In genomic region chr17:48542114-48542955, GRCh38 we compare ENCODE assay signal across 8 cellular contexts. TPM values are rescaled to one million over a fixed set of nuclear protein-coding genes. Genes with fewer than 3 reads are reported as not detected.
DNase-seq lines count a peak whose midpoint lies in the region; ATAC-seq, FAIRE-seq and TF ChIP-seq lines count a peak whose summit lies in the region.

No MANE protein-coding gene starts in this region.

- H3K9ac ChIP-seq in ES-I3 (ENCODE audit: low read depth, low read length) (peak overlapping the region; percentile 63), H1 (replicated peaks in 1 of 4; ENCODE audit: extremely low read depth in 1 of 4, low read depth in 3 of 4, low read length in 3 of 4) (no peak overlapping the region)

- no peak overlapping the region; the same call in 1 of the 2 replicates for H2AFZ ChIP-seq in H1 (ENCODE audit: low read length)

- no peaks in the 10 kb centered on the region; the same call in 1 of the 2 replicates for H3K23me2 ChIP-seq in H1 (ENCODE audit: low read depth, low read length)

- TF ChIP-seq EP300 in H1 (IDR thresholded peaks at IDR 0.05; ENCODE audit: borderline replicate concordance in 1 of 2, low read depth in 2 of 2, low read length in 2 of 2): no peak

- H3K36me3 Mint-ChIP-seq in T-helper 17 cell (ENCODE audit: low read depth): peaks cover 10% of the 10 kb centered on the region
- H3K36me3 Mint-ChIP-seq in naive thymus-derived CD8-positive, alpha-beta T cell: peaks cover 2 to 4% (median 2%) of the 10 kb centered on the region in 3 donors

- H4K8ac ChIP-seq in H1 (ENCODE audit: extremely low read depth, insufficient read depth, low read length): no peak overlapping the region; the same call in 1 of the 2 replicates

- no peak overlapping the region for H3K56ac ChIP-seq in H1 (replicated peaks; ENCODE audit: insufficient read length, low read depth, low read length)

- peaks cover 33% of the 10 kb centered on the region for H3K4me1 Mint-ChIP-seq in T-helper 17 cell
- peaks cover 16 to 51% (median 40%) of the 10 kb centered on the region in 4 donors for H3K4me1 Mint-ChIP-seq in naive thymus-derived CD8-positive, alpha-beta T cell

- H3K4me3 Mint-ChIP-seq in T-helper 17 cell: peak overlapping the region; percentile 96
- peak overlapping the region; percentile 82 to 99 (median 98) for H3K4me3 Mint-ChIP-seq in naive thymus-derived CD8-positive, alpha-beta T cell

- H2BK20ac ChIP-seq in H1 (ENCODE audit: low read length): no peak overlapping the region

- no peak overlapping the region for H4K5ac ChIP-seq in H1 (ENCODE audit: insufficient read length, low read depth, low read length)

- H3K9me3 ChIP-seq in ES-I3 (ENCODE audit: control insufficient read depth, insufficient read depth, low read length): no peaks in the 10 kb centered on the region
- no peaks in the 10 kb centered on the region for H3K9me3 ChIP-seq in T-helper 17 cell (ENCODE audit: control insufficient read depth, low read length, poor library complexity, severe bottlenecking)
- H3K9me3 ChIP-seq in H1 (ENCODE audit: insufficient read depth in 2 of 2, low read depth in 1 of 2, low read length in 1 of 2): no peaks in the 10 kb centered on the region

- 12% methylated on average over 30 of the region's 30 CpGs; no CpG with 5 or more reads in 1 of the 2 experiments for WGBS in H1 (ENCODE audit: extremely low coverage in 1 of 2, insufficient coverage in 1 of 2, insufficient read length in 1 of 2, insufficient replicate concordance in 2 of 2, low coverage in 1 of 2, low lambda C conversion rate in 2 of 2, missing lambda C conversion rate in 1 of 2), 2 experiments

- H2AK5ac ChIP-seq in H1 (ENCODE audit: low read depth, low read length): no peak overlapping the region

- H3K36me3 ChIP-seq in ES-I3 (ENCODE audit: insufficient read depth, low read length) (no peaks in the 10 kb centered on the region), H1 (ENCODE audit: control insufficient read depth in 2 of 4, insufficient read depth in 4 of 4, low read length in 3 of 4) (peaks cover 0 to 3% (median 0%) of the 10 kb centered on the region in 4 experiments; a peak in 1 of 8 replicates)

- H2BK15ac ChIP-seq in H1 (ENCODE audit: low read length): no peak overlapping the region

- peak overlapping the region; percentile 65 to 91 for H3K4me2 ChIP-seq in H1 (ENCODE audit: insufficient read depth in 1 of 2, low read depth in 2 of 2, low read length in 2 of 2)

- TF ChIP-seq RAD21 in H1 (IDR thresholded peaks at IDR 0.05 in 1 of 2, conservative IDR thresholded peaks at IDR 0.05 in 1 of 2; ENCODE audit: low read depth in 2 of 2, low read length in 2 of 2): no peak

- peaks cover 33% of the 10 kb centered on the region for H3K4me1 ChIP-seq in ES-I3 (ENCODE audit: insufficient read depth, low read length)
- peaks cover 0 to 18% (median 12%) of the 10 kb centered on the region in 4 experiments; a peak in 6 of 7 replicates for H3K4me1 ChIP-seq in H1 (replicated peaks in 1 of 4; ENCODE audit: control insufficient read depth in 3 of 4, insufficient read depth in 4 of 4, low read length in 3 of 4)

- peak overlapping the region; percentile 98 for H3K27ac Mint-ChIP-seq in T-helper 17 cell
- H3K27ac Mint-ChIP-seq in naive thymus-derived CD8-positive, alpha-beta T cell: peak overlapping the region; percentile 96 to 100 (median 98)

- no peak overlapping the region for H4K91ac ChIP-seq in H1 (replicated peaks; ENCODE audit: insufficient read length, low read length)

- DNase-seq in T-helper 17 cell (no peak), H1 (ENCODE audit: low read depth in 1 of 2, low spot score in 2 of 2) (no peak), pons (ENCODE audit: low spot score) (no peak), AG08396 (ENCODE audit: low spot score) (no peak), NCI-H128 (lab: John Stamatoyannopoulos, UW; ENCODE audit: unreplicated experiment) (no peak)
- peak in 5 of 10 donors; percentile 15 to 51 (median 31) for DNase-seq in naive thymus-derived CD8-positive, alpha-beta T cell

- CTCF ChIA-PET in H1 (lab: Charles Lee; ENCODE audit: partially characterized antibody): interaction anchor here (0.6 to 2.6 kb wide), 6 partner anchors 8 to 50 kb away, joined by 3 to 6 read pairs (median 5); no protein-coding TSS in a partner anchor

- H3K14ac ChIP-seq in H1 (ENCODE audit: insufficient read length): no peak overlapping the region

- H3K27me3 Mint-ChIP-seq in T-helper 17 cell: peaks cover 13% of the 10 kb centered on the region
- H3K27me3 Mint-ChIP-seq in naive thymus-derived CD8-positive, alpha-beta T cell: peaks cover 6 to 41% (median 15%) of the 10 kb centered on the region in 5 donors

- 0 out of 2 replicates have a peak overlapping the region, but pooled peaks have one; percentile 42 for H3K18ac ChIP-seq in H1 (ENCODE audit: extremely low read depth, low read length)

- no peak overlapping the region for H3K4ac ChIP-seq in H1 (replicated peaks; ENCODE audit: insufficient read length, low read depth, low read length)

- no peak overlapping the region for H3K27ac ChIP-seq in H1 (ENCODE audit: low read depth, low read length)

- H2BK120ac ChIP-seq in H1 (replicated peaks; ENCODE audit: low read depth, low read length): no peak overlapping the region

- H3K79me2 ChIP-seq in H1 (ENCODE audit: control insufficient read depth in 1 of 2, insufficient read depth in 2 of 2, low read length in 2 of 2): no peaks in the 10 kb centered on the region

- TF ChIP-seq POLR2A in H1 (IDR thresholded peaks at IDR 0.05; ENCODE audit: control extremely low read depth in 1 of 2, low read depth in 2 of 2, low read length in 2 of 2): no peak

- POLR2A ChIA-PET in H1 (lab: Charles Lee; ENCODE audit: partially characterized antibody): interaction anchor here (0.9 to 1.5 kb wide), 4 partner anchors 13 to 21 kb away, joined by 3 to 4 read pairs (median 3); no protein-coding TSS in a partner anchor
- POLR2A ChIA-PET in naive thymus-derived CD8-positive, alpha-beta T cell (lab: Charles Lee): interaction anchor here (0.9 to 2.3 kb wide), 11 partner anchors 9 to 45 kb away, joined by 3 to 12 read pairs (median 5); no protein-coding TSS in a partner anchor

- H3K9me3 Mint-ChIP-seq in naive thymus-derived CD8-positive, alpha-beta T cell: no peaks in the 10 kb centered on the region

- 0 out of 2 replicates have a peak overlapping the region, but pooled peaks have one; percentile 2 for H2BK12ac ChIP-seq in H1 (ENCODE audit: low read depth, low read length)

- FAIRE-seq in H1 (lab: Jason Lieb, UNC): no peak

- H4K20me1 ChIP-seq in H1 (replicated peaks in 1 of 2; ENCODE audit: control insufficient read depth in 1 of 2, insufficient read depth in 2 of 2, low read length in 2 of 2): peaks cover 5 to 10% of the 10 kb centered on the region in 2 experiments

- H3K23ac ChIP-seq in H1 (ENCODE audit: insufficient read length): no peak overlapping the region

- ATAC-seq in T-helper 17 cell (peak; percentile 17), GM18873 (IDR thresholded peaks at IDR 0.05; ENCODE audit: low FRiP score, unreplicated experiment) (no peak)
- ATAC-seq in naive thymus-derived CD8-positive, alpha-beta T cell: no peak

- no peaks in the 10 kb centered on the region for H3K79me1 ChIP-seq in H1 (ENCODE audit: low read depth, low read length)

- no peak overlapping the region for H2BK5ac ChIP-seq in H1 (ENCODE audit: low read depth, low read length)

- H3K27me3 ChIP-seq in H1 (replicated peaks in 1 of 4; ENCODE audit: control insufficient read depth in 3 of 4, extremely low read depth in 1 of 4, insufficient read depth in 3 of 4, low read length in 3 of 4): peaks cover 75 to 88% (median 86%) of the 10 kb centered on the region in 4 experiments

- H3K4me3 ChIP-seq in H1 (ENCODE audit: extremely low read depth in 1 of 4, insufficient read depth in 2 of 4, low read depth in 3 of 4, low read length in 4 of 4): peak overlapping the region; percentile 23 to 56 (median 37); a peak in 6 of 8 replicates

- TF ChIP-seq CTCF in H1 (IDR thresholded peaks at IDR 0.05; ENCODE audit: control extremely low read depth in 1 of 3, insufficient read depth in 1 of 3, low read depth in 1 of 3, low read length in 3 of 3): no peak

RNA-seq across cellular contexts. Expression of gene HOXB2, which starts 2.6 kb away (rescaled TPM):
- 10 to 100 TPM in 1 of 2 donors, 1 to 10 TPM in 1; 4.5 to 18.8 TPM for total RNA-seq in T-helper 17 cell
- total RNA-seq in H1 (2021; fragmentation: NEBNext Ultra II Directional; extraction: Animal tissue kit (Norgen Biotek cat#: 25700)): not detected in 2 replicates
- polyA plus RNA-seq in H1 (2011; rRNA removed): not detected in 2 replicates
- not detected for polyA plus RNA-seq in H1 (2011; cell fraction: cytosol; rRNA removed)
- polyA plus RNA-seq in H1 (2011; cell fraction: nucleus; rRNA removed): not detected
- polyA plus RNA-seq in H1 (2012, experiment 1 of 2): not detected in 4 replicates
- polyA plus RNA-seq in H1 (2012, experiment 2 of 2): not detected
- not detected for polyA plus RNA-seq in H1 (2013, experiment 1 of 2)
- not detected for polyA plus RNA-seq in H1 (2013, experiment 2 of 2)
- polyA minus RNA-seq in H1 (2011; rRNA and poly(A)+ RNA removed): not detected in 2 replicates
- not detected for polyA minus RNA-seq in H1 (2011; cell fraction: cytosol; rRNA and poly(A)+ RNA removed)
- 0.90 TPM for polyA minus RNA-seq in H1 (2011; cell fraction: nucleus; rRNA and poly(A)+ RNA removed)
- 10 to 100 TPM; 31.9 to 32.4 TPM for total RNA-seq in naive thymus-derived CD8-positive, alpha-beta T cell
- polyA plus RNA-seq in naive thymus-derived CD8-positive, alpha-beta T cell: 10 to 100 TPM in 1 of 3 donors, 1 to 10 TPM in 2; 7.6 to 16.4 (median 8.2) TPM

RNA-seq across cellular contexts. Expression of gene HOXB1, which starts 11.5 kb away (rescaled TPM):
- not detected for total RNA-seq in T-helper 17 cell
- total RNA-seq in H1 (2021; fragmentation: NEBNext Ultra II Directional; extraction: Animal tissue kit (Norgen Biotek cat#: 25700)): not detected in 2 replicates
- not detected in 2 replicates for polyA plus RNA-seq in H1 (2011; rRNA removed)
- not detected for polyA plus RNA-seq in H1 (2011; cell fraction: cytosol; rRNA removed)
- polyA plus RNA-seq in H1 (2011; cell fraction: nucleus; rRNA removed): not detected
- polyA plus RNA-seq in H1 (2012, experiment 1 of 2): 0.10 TPM in 1 of 4 replicates, not detected in the others
- polyA plus RNA-seq in H1 (2012, experiment 2 of 2): 0.08 TPM
- 0.06 TPM for polyA plus RNA-seq in H1 (2013, experiment 1 of 2)
- 0.09 TPM for polyA plus RNA-seq in H1 (2013, experiment 2 of 2)
- not detected in 2 replicates for polyA minus RNA-seq in H1 (2011; rRNA and poly(A)+ RNA removed)
- not detected for polyA minus RNA-seq in H1 (2011; cell fraction: cytosol; rRNA and poly(A)+ RNA removed)
- polyA minus RNA-seq in H1 (2011; cell fraction: nucleus; rRNA and poly(A)+ RNA removed): not detected
- not detected for total RNA-seq in naive thymus-derived CD8-positive, alpha-beta T cell
- polyA plus RNA-seq in naive thymus-derived CD8-positive, alpha-beta T cell: not detected

RNA-seq across cellular contexts. Expression of gene HOXB4, which starts 35.8 kb away (rescaled TPM):
- 1 to 10 TPM in 1 of 2 donors, under 1 TPM in 1; 0.91 to 1.8 TPM for total RNA-seq in T-helper 17 cell
- not detected in 2 replicates for total RNA-seq in H1 (2021; fragmentation: NEBNext Ultra II Directional; extraction: Animal tissue kit (Norgen Biotek cat#: 25700))
- polyA plus RNA-seq in H1 (2011; rRNA removed): not detected in 2 replicates
- polyA plus RNA-seq in H1 (2011; cell fraction: cytosol; rRNA removed): not detected
- polyA plus RNA-seq in H1 (2011; cell fraction: nucleus; rRNA removed): not detected
- not detected in 4 replicates for polyA plus RNA-seq in H1 (2012, experiment 1 of 2)
- not detected for polyA plus RNA-seq in H1 (2012, experiment 2 of 2)
- polyA plus RNA-seq in H1 (2013, experiment 1 of 2): not detected
- not detected for polyA plus RNA-seq in H1 (2013, experiment 2 of 2)
- not detected in 2 replicates for polyA minus RNA-seq in H1 (2011; rRNA and poly(A)+ RNA removed)
- not detected for polyA minus RNA-seq in H1 (2011; cell fraction: cytosol; rRNA and poly(A)+ RNA removed)
- polyA minus RNA-seq in H1 (2011; cell fraction: nucleus; rRNA and poly(A)+ RNA removed): not detected
- total RNA-seq in naive thymus-derived CD8-positive, alpha-beta T cell: 1 to 10 TPM; 1.8 to 2.3 TPM
- under 1 TPM in 2 of 3 donors, not detected in 1; 0.06 TPM for polyA plus RNA-seq in naive thymus-derived CD8-positive, alpha-beta T cell

RNA-seq across cellular contexts. Expression of gene HOXB3, which starts 47.7 kb away (rescaled TPM):
- 1 to 10 TPM; 1.7 to 4.6 TPM for total RNA-seq in T-helper 17 cell
- not detected in 2 replicates for total RNA-seq in H1 (2021; fragmentation: NEBNext Ultra II Directional; extraction: Animal tissue kit (Norgen Biotek cat#: 25700))
- not detected in 2 replicates for polyA plus RNA-seq in H1 (2011; rRNA removed)
- not detected for polyA plus RNA-seq in H1 (2011; cell fraction: cytosol; rRNA removed)
- not detected for polyA plus RNA-seq in H1 (2011; cell fraction: nucleus; rRNA removed)
- polyA plus RNA-seq in H1 (2012, experiment 1 of 2): 0.28 TPM in 1 of 4 replicates, not detected in the others
- not detected for polyA plus RNA-seq in H1 (2012, experiment 2 of 2)
- polyA plus RNA-seq in H1 (2013, experiment 1 of 2): not detected
- polyA plus RNA-seq in H1 (2013, experiment 2 of 2): not detected
- 0.19 TPM in 1 of 2 replicates, not detected in the other for polyA minus RNA-seq in H1 (2011; rRNA and poly(A)+ RNA removed)
- not detected for polyA minus RNA-seq in H1 (2011; cell fraction: cytosol; rRNA and poly(A)+ RNA removed)
- 1.00 TPM for polyA minus RNA-seq in H1 (2011; cell fraction: nucleus; rRNA and poly(A)+ RNA removed)
- total RNA-seq in naive thymus-derived CD8-positive, alpha-beta T cell: 1 to 10 TPM; 7.2 to 8.1 TPM
- polyA plus RNA-seq in naive thymus-derived CD8-positive, alpha-beta T cell: under 1 TPM in 1 of 3 donors, not detected in 2; 0.19 TPM

RNA-seq across cellular contexts. Expression of gene HOXB5, which starts 51.2 kb away (rescaled TPM):
- total RNA-seq in T-helper 17 cell: not detected
- total RNA-seq in H1 (2021; fragmentation: NEBNext Ultra II Directional; extraction: Animal tissue kit (Norgen Biotek cat#: 25700)): not detected in 2 replicates
- polyA plus RNA-seq in H1 (2011; rRNA removed): not detected in 2 replicates
- not detected for polyA plus RNA-seq in H1 (2011; cell fraction: cytosol; rRNA removed)
- polyA plus RNA-seq in H1 (2011; cell fraction: nucleus; rRNA removed): not detected
- not detected in 4 replicates for polyA plus RNA-seq in H1 (2012, experiment 1 of 2)
- polyA plus RNA-seq in H1 (2012, experiment 2 of 2): not detected
- polyA plus RNA-seq in H1 (2013, experiment 1 of 2): not detected
- polyA plus RNA-seq in H1 (2013, experiment 2 of 2): not detected
- polyA minus RNA-seq in H1 (2011; rRNA and poly(A)+ RNA removed): 0.07 TPM in 1 of 2 replicates, not detected in the other
- polyA minus RNA-seq in H1 (2011; cell fraction: cytosol; rRNA and poly(A)+ RNA removed): not detected
- polyA minus RNA-seq in H1 (2011; cell fraction: nucleus; rRNA and poly(A)+ RNA removed): not detected
- total RNA-seq in naive thymus-derived CD8-positive, alpha-beta T cell: not detected
- not detected for polyA plus RNA-seq in naive thymus-derived CD8-positive, alpha-beta T cell
